ENCODE assay signal across 43 cellular contexts in the genomic region with DNA sequence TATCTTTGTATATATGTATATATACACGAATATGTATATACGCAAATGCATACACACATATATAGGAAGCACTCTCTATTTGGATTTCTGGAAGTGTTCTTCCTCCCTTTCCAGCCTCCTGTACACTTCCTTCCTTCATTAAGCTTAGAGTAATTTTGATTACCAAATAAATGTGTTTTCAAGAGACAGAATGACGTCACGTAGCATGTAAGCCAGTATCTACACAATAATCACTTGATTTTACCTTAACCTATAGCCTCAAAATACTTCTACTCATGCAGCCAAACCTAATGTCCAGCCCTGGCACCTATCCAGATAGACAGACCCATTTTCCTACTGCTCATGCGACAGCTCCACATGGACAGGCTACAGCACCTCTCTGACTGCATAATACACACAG. TPM values are rescaled to one million over a fixed set of nuclear protein-coding genes. Genes with fewer than 3 reads are reported as not detected.
"Had no signal": no experiment of that assay in that cellular context is flagged by ENCODE, and none has a peak within 500 bp of the region (broad histone marks: within the 10 kb centered on the region; RNA-seq: fewer than 3 reads in every experiment).

No MANE protein-coding gene starts in this region.

- H3K27ac Mint-ChIP-seq: activated naive CD4-positive, alpha-beta T cell treated with anti-CD3 and anti-CD28 coated beads for 36 hours; activated naive CD4-positive, alpha-beta T cell treated with anti-CD3 and anti-CD28 coated beads, Interleukin-2, amount 10 ng/mL, durations not matched to agents 7 days and 5 days; activated naive CD4-positive, alpha-beta T cell treated with anti-CD3 and anti-CD28 coated beads, Interleukin-2, amount 50 U/mL, for 24 hours; activated naive CD4-positive, alpha-beta T cell treated with anti-CD3 and anti-CD28 coated beads, Interleukin-2, amount 50 U/mL, for 72 hours; activated naive CD8-positive, alpha-beta T cell; activated naive CD8-positive, alpha-beta T cell treated with anti-CD3 and anti-CD28 coated beads for 36 hours; activated naive CD8-positive, alpha-beta T cell treated with anti-CD3 and anti-CD28 coated beads, Interleukin-2, amount 10 ng/mL, durations not matched to agents 7 days and 5 days; activated naive CD8-positive, alpha-beta T cell treated with anti-CD3 and anti-CD28 coated beads, Interleukin-2, amount 50 U/mL, for 24 hours; activated T-cell treated with anti-CD3 and anti-CD28 coated beads, Interleukin-2, amount 50 U/mL, for 24 hours; activated T-cell treated with anti-CD3 and anti-CD28 coated beads, Interleukin-2, amount 50 U/mL, for 72 hours; activated T-helper 1 cell treated with anti-CD3 and anti-CD28 coated beads, Interleukin-12 subunit alpha, Interleukin-12 subunit beta, Interleukin-2, Interleukin-4 antibody, amounts not matched to agents 30 ng/mL and 10 ng/mL and 1 ng/mL, durations not matched to agents 14 hours and 24 hours and 36 hours; activated T-helper 17 cell treated with anti-CD3 and anti-CD28 coated beads, Interleukin-2, amount 50 U/mL, for 72 hours; activated T-helper 2 cell treated with anti-CD3 and anti-CD28 coated beads, Interferon-gamma antibody, Interleukin-2, Interleukin-4, amounts not matched to agents 10 μg/mL and 5 μg/mL and 100 μg/mL, durations not matched to agents 14 hours and 24 hours and 36 hours; brain had no signal

- H3K9me3 ChIP-seq: adrenal gland, ascending aorta, body of pancreas, breast epithelium had no signal

- H3K9me3 Mint-ChIP-seq: activated naive CD4-positive, alpha-beta T cell treated with anti-CD3 and anti-CD28 coated beads for 36 hours; activated naive CD4-positive, alpha-beta T cell treated with anti-CD3 and anti-CD28 coated beads, Interleukin-2, amount 10 ng/mL, durations not matched to agents 7 days and 5 days; activated naive CD4-positive, alpha-beta T cell treated with anti-CD3 and anti-CD28 coated beads, Interleukin-2, amount 50 U/mL, for 24 hours; activated naive CD4-positive, alpha-beta T cell treated with anti-CD3 and anti-CD28 coated beads, Interleukin-2, amount 50 U/mL, for 72 hours; activated naive CD8-positive, alpha-beta T cell treated with anti-CD3 and anti-CD28 coated beads for 36 hours; activated naive CD8-positive, alpha-beta T cell treated with anti-CD3 and anti-CD28 coated beads, Interleukin-2, amount 10 ng/mL, durations not matched to agents 7 days and 5 days; activated naive CD8-positive, alpha-beta T cell treated with anti-CD3 and anti-CD28 coated beads, Interleukin-2, amount 50 U/mL, for 24 hours; activated T-cell treated with anti-CD3 and anti-CD28 coated beads, Interleukin-2, amount 50 U/mL, for 24 hours; activated T-cell treated with anti-CD3 and anti-CD28 coated beads, Interleukin-2, amount 50 U/mL, for 4 hours; activated T-cell treated with anti-CD3 and anti-CD28 coated beads, Interleukin-2, amount 50 U/mL, for 72 hours; activated T-helper 1 cell treated with anti-CD3 and anti-CD28 coated beads, Interleukin-12 subunit alpha, Interleukin-12 subunit beta, Interleukin-2, Interleukin-4 antibody, amounts not matched to agents 30 ng/mL and 10 ng/mL and 1 ng/mL, durations not matched to agents 14 hours and 24 hours and 36 hours; activated T-helper 17 cell treated with anti-CD3 and anti-CD28 coated beads, Interleukin-2, amount 50 U/mL, for 72 hours; activated T-helper 2 cell treated with anti-CD3 and anti-CD28 coated beads, Interferon-gamma antibody, Interleukin-2, Interleukin-4, amounts not matched to agents 10 μg/mL and 5 μg/mL and 100 μg/mL, durations not matched to agents 14 hours and 24 hours and 36 hours; central memory CD8-positive, alpha-beta T cell had no signal

- ATAC-seq: activated naive CD4-positive, alpha-beta T cell treated with anti-CD3 and anti-CD28 coated beads, Interleukin-2, amount 50 U/mL, for 72 hours; activated naive CD8-positive, alpha-beta T cell treated with anti-CD3 and anti-CD28 coated beads, Interleukin-2, amount 50 U/mL, for 24 hours; activated T-cell treated with anti-CD3 and anti-CD28 coated beads, Interleukin-2, amount 50 U/mL, for 4 hours; activated T-cell treated with anti-CD3 and anti-CD28 coated beads, Interleukin-2, amount 50 U/mL, for 72 hours; activated T-helper 17 cell treated with anti-CD3 and anti-CD28 coated beads, Interleukin-2, amount 50 U/mL, for 72 hours; body of pancreas had no signal

- H3K27ac ChIP-seq: adrenal gland, ascending aorta, body of pancreas, brain microvascular endothelial cell, breast epithelium, cardiac muscle cell had no signal

- H3K4me1 Mint-ChIP-seq: activated naive CD4-positive, alpha-beta T cell treated with anti-CD3 and anti-CD28 coated beads, Interleukin-2, amount 10 ng/mL, durations not matched to agents 7 days and 5 days; activated naive CD4-positive, alpha-beta T cell treated with anti-CD3 and anti-CD28 coated beads, Interleukin-2, amount 50 U/mL, for 24 hours; activated naive CD8-positive, alpha-beta T cell treated with anti-CD3 and anti-CD28 coated beads for 36 hours; activated naive CD8-positive, alpha-beta T cell treated with anti-CD3 and anti-CD28 coated beads, Interleukin-2, amount 10 ng/mL, durations not matched to agents 7 days and 5 days; activated naive CD8-positive, alpha-beta T cell treated with anti-CD3 and anti-CD28 coated beads, Interleukin-2, amount 50 U/mL, for 24 hours; activated T-helper 17 cell treated with anti-CD3 and anti-CD28 coated beads, Interleukin-2, amount 50 U/mL, for 72 hours; brain; central memory CD8-positive, alpha-beta T cell had no signal

- H3K36me3 Mint-ChIP-seq: activated naive CD4-positive, alpha-beta T cell treated with anti-CD3 and anti-CD28 coated beads, Interleukin-2, amount 10 ng/mL, durations not matched to agents 7 days and 5 days; activated naive CD4-positive, alpha-beta T cell treated with anti-CD3 and anti-CD28 coated beads, Interleukin-2, amount 50 U/mL, for 24 hours; activated naive CD4-positive, alpha-beta T cell treated with anti-CD3 and anti-CD28 coated beads, Interleukin-2, amount 50 U/mL, for 72 hours; activated naive CD8-positive, alpha-beta T cell; activated naive CD8-positive, alpha-beta T cell treated with anti-CD3 and anti-CD28 coated beads for 36 hours; activated naive CD8-positive, alpha-beta T cell treated with anti-CD3 and anti-CD28 coated beads, Interleukin-2, amount 10 ng/mL, durations not matched to agents 7 days and 5 days; brain had no signal

- H3K36me3 ChIP-seq: adrenal gland, ascending aorta, brain microvascular endothelial cell, breast epithelium, cardiac muscle cell had no signal

- H3K27me3 Mint-ChIP-seq: activated naive CD4-positive, alpha-beta T cell treated with anti-CD3 and anti-CD28 coated beads, Interleukin-2, amount 10 ng/mL, durations not matched to agents 7 days and 5 days; activated naive CD4-positive, alpha-beta T cell treated with anti-CD3 and anti-CD28 coated beads, Interleukin-2, amount 50 U/mL, for 24 hours; activated naive CD8-positive, alpha-beta T cell; activated naive CD8-positive, alpha-beta T cell treated with anti-CD3 and anti-CD28 coated beads for 36 hours; activated naive CD8-positive, alpha-beta T cell treated with anti-CD3 and anti-CD28 coated beads, Interleukin-2, amount 10 ng/mL, durations not matched to agents 7 days and 5 days; activated naive CD8-positive, alpha-beta T cell treated with anti-CD3 and anti-CD28 coated beads, Interleukin-2, amount 50 U/mL, for 24 hours; central memory CD8-positive, alpha-beta T cell had no signal

- H3K4me1 ChIP-seq: adrenal gland, ascending aorta, body of pancreas, breast epithelium had no signal

- DNase-seq: activated effector memory CD4-positive, alpha-beta T cell treated with anti-CD3 and anti-CD28 coated beads, Interleukin-2, amount 50 U/mL, for 16 hours; activated effector memory CD4-positive, alpha-beta T cell treated with Interleukin-2 at 50 U/mL for 16 hours; activated gamma-delta T cell; activated gamma-delta T cell treated with Interleukin-2 at 50 U/mL for 16 hours; activated naive CD4-positive, alpha-beta T cell; activated naive CD4-positive, alpha-beta T cell treated with anti-CD3 and anti-CD28 coated beads for 36 hours; activated naive CD4-positive, alpha-beta T cell treated with anti-CD3 and anti-CD28 coated beads, Interleukin-2, amount 10 ng/mL, durations not matched to agents 7 days and 5 days; activated naive CD4-positive, alpha-beta T cell treated with Interleukin-2 at 50 U/mL for 16 hours; activated naive CD8-positive, alpha-beta T cell treated with anti-CD3 and anti-CD28 coated beads for 36 hours; activated naive CD8-positive, alpha-beta T cell treated with anti-CD3 and anti-CD28 coated beads, Interleukin-2, amount 10 ng/mL, durations not matched to agents 7 days and 5 days; activated naive CD8-positive, alpha-beta T cell treated with anti-CD3 and anti-CD28 coated beads, Interleukin-2, amount 50 U/mL, for 24 hours; activated T-cell treated with anti-CD3 and anti-CD28 coated beads, Interleukin-2, amount 50 U/mL, for 1 hour; activated T-cell treated with anti-CD3 and anti-CD28 coated beads, Interleukin-2, amount 50 U/mL, for 24 hours; activated T-cell treated with anti-CD3 and anti-CD28 coated beads, Interleukin-2, amount 50 U/mL, for 4 hours; activated T-cell treated with anti-CD3 and anti-CD28 coated beads, Interleukin-2, amount 50 U/mL, for 48 hours; activated T-cell treated with anti-CD3 and anti-CD28 coated beads, Interleukin-2, amount 50 U/mL, for 72 hours; adrenal gland; amniotic stem cell; amygdala; anterior cingulate cortex; aorta; body of pancreas; brain microvascular endothelial cell; caudate nucleus; central memory CD4-positive, alpha-beta T cell; cerebellar nuclear complex had no signal

- FAIRE-seq: bronchial epithelial cell had no signal

- H3K4me3 ChIP-seq: adrenal gland, ascending aorta, body of pancreas, breast epithelium, cardiac muscle cell had no signal

- H3K27me3 ChIP-seq: adrenal gland, ascending aorta, body of pancreas, brain microvascular endothelial cell, cardiac muscle cell had no signal

- H3K4me3 Mint-ChIP-seq: activated naive CD4-positive, alpha-beta T cell treated with anti-CD3 and anti-CD28 coated beads for 36 hours; activated naive CD4-positive, alpha-beta T cell treated with anti-CD3 and anti-CD28 coated beads, Interleukin-2, amount 10 ng/mL, durations not matched to agents 7 days and 5 days; activated naive CD4-positive, alpha-beta T cell treated with anti-CD3 and anti-CD28 coated beads, Interleukin-2, amount 50 U/mL, for 24 hours; activated naive CD8-positive, alpha-beta T cell; activated naive CD8-positive, alpha-beta T cell treated with anti-CD3 and anti-CD28 coated beads for 36 hours; activated naive CD8-positive, alpha-beta T cell treated with anti-CD3 and anti-CD28 coated beads, Interleukin-2, amount 10 ng/mL, durations not matched to agents 7 days and 5 days; activated naive CD8-positive, alpha-beta T cell treated with anti-CD3 and anti-CD28 coated beads, Interleukin-2, amount 50 U/mL, for 24 hours; activated T-cell treated with anti-CD3 and anti-CD28 coated beads, Interleukin-2, amount 50 U/mL, for 24 hours; activated T-cell treated with anti-CD3 and anti-CD28 coated beads, Interleukin-2, amount 50 U/mL, for 4 hours; activated T-cell treated with anti-CD3 and anti-CD28 coated beads, Interleukin-2, amount 50 U/mL, for 72 hours; activated T-helper 1 cell treated with anti-CD3 and anti-CD28 coated beads, Interleukin-12 subunit alpha, Interleukin-12 subunit beta, Interleukin-2, Interleukin-4 antibody, amounts not matched to agents 30 ng/mL and 10 ng/mL and 1 ng/mL, durations not matched to agents 14 hours and 24 hours and 36 hours; activated T-helper 17 cell treated with anti-CD3 and anti-CD28 coated beads, Interleukin-2, amount 50 U/mL, for 72 hours; brain; central memory CD8-positive, alpha-beta T cell had no signal

RNA-seq across cellular contexts. Expression of a gene that starts 29.9 kb away (rescaled TPM):
- total RNA-seq: activated naive CD4-positive, alpha-beta T cell treated with anti-CD3 and anti-CD28 coated beads for 36 hours; activated naive CD4-positive, alpha-beta T cell treated with anti-CD3 and anti-CD28 coated beads, Interleukin-2, amount 50 U/mL, for 72 hours; activated naive CD8-positive, alpha-beta T cell treated with anti-CD3 and anti-CD28 coated beads for 36 hours; activated naive CD8-positive, alpha-beta T cell treated with anti-CD3 and anti-CD28 coated beads, Interleukin-2, amount 10 ng/mL, durations not matched to agents 7 days and 5 days; activated T-cell treated with anti-CD3 and anti-CD28 coated beads, Interleukin-2, amount 50 U/mL, for 4 hours; activated T-cell treated with anti-CD3 and anti-CD28 coated beads, Interleukin-2, amount 50 U/mL, for 72 hours; activated T-helper 1 cell treated with anti-CD3 and anti-CD28 coated beads, Interleukin-12 subunit alpha, Interleukin-12 subunit beta, Interleukin-2, Interleukin-4 antibody, amounts not matched to agents 30 ng/mL and 10 ng/mL and 1 ng/mL, durations not matched to agents 14 hours and 24 hours and 36 hours; activated T-helper 17 cell treated with anti-CD3 and anti-CD28 coated beads, Interleukin-2, amount 50 U/mL, for 72 hours; activated T-helper 2 cell treated with anti-CD3 and anti-CD28 coated beads, Interferon-gamma antibody, Interleukin-2, Interleukin-4, amounts not matched to agents 10 μg/mL and 5 μg/mL and 100 μg/mL, durations not matched to agents 14 hours and 24 hours and 36 hours; adrenal gland; aorta; ascending aorta; astrocyte; body of pancreas; breast epithelium; bronchial epithelial cell; cardiac muscle cell; cardiac septum; cerebellum; chondrocyte had no signal
- polyA plus RNA-seq: adipose tissue, adrenal gland, aorta, cardiac muscle cell had no signal
